8 cellular contexts compared by ENCODE assay signal in the genomic region with DNA sequence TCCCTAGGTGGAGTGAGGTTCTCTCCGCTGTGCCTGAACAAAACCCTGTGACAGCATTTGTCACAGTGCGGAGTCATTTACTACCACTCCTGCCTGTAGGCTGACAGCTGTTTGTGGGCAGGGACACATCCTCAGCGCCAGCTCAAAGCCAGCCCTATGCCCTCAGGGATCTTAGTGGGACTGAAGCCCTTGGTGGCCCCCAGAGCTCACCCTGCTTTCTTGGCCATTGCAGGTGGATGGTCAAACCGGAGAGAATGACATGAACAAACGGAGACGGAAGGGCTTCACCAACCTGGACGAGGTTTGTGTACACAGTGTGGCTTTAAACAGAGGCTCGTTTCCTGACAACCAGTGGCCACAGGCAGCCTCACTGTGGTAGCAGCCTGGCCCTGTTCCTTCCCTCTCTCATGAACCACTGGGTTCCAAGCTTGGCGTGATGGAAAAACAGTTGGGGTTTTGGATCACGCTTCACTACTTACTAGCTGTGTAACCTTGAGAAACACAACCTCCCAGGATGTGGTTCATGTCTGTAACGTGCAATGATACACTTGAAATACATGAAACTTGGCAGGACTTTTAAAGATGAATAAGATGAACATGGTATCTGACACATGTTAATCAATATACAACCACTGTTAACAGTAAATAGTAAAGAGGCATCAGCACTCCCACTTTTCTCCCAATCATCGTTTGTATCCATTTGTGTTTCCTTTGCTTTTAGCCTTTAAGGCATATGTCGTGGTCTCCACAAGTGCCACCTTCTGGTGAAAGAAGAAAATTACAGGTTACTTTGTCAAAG.
DNase-seq lines count a peak whose midpoint lies in the region; ATAC-seq and TF ChIP-seq lines count a peak whose summit lies in the region.

No MANE protein-coding gene starts in this region.

- peak; percentile 22 to 81 (median 66) for TF ChIP-seq CTCF in thyroid gland (IDR thresholded peaks at IDR 0.05)

- no peaks in the 10 kb centered on the region for H3K9me3 ChIP-seq in thyroid gland

- peaks cover 48 to 49% of the 10 kb centered on the region in 2 donors for H3K4me1 ChIP-seq in thyroid gland

- peak in 1 of 2 donors; percentile 52 for TF ChIP-seq POLR2A in thyroid gland (IDR thresholded peaks at IDR 0.05)

- ATAC-seq in GM18499 (IDR thresholded peaks at IDR 0.05; ENCODE audit: insufficient read depth, unreplicated experiment) (peak; percentile 68), HG02938 (IDR thresholded peaks at IDR 0.05; ENCODE audit: unreplicated experiment) (peak; percentile 82)

- H3K27me3 ChIP-seq in thyroid gland = no peaks in the 10 kb centered on the region

- DNase-seq in AML-193 (lab: John Stamatoyannopoulos, UW) (peak; percentile 42 to 67), NCI-H2196 (lab: John Stamatoyannopoulos, UW; ENCODE audit: unreplicated experiment) (peak; percentile 64), epidermal melanocyte (ENCODE audit: insufficient read length, low spot score) (peak; percentile 80), myocyte (ENCODE audit: low read depth) (peak; percentile 91), thyroid gland (no peak)
- peak; percentile 53 to 71 for DNase-seq in activated CD4-positive, alpha-beta T cell treated with anti-CD3 and anti-CD28 coated beads, Interleukin-2, amount 50 U/mL, for 48 hours

- no peak overlapping the region for H3K4me3 ChIP-seq in thyroid gland (replicated peaks in 1 of 3)

- H3K27ac ChIP-seq in thyroid gland = peak overlapping the region in 2 of 3 donors; percentile 41 to 94

- 55 to 66% methylated on average over 12 to 13 of the region's 13 CpGs for WGBS in thyroid gland, 2 donors

- peaks cover 0 to 5% of the 10 kb centered on the region in 2 donors for H3K36me3 ChIP-seq in thyroid gland

- intact Hi-C loops in thyroid gland (cut with DNase I) = loop anchor here (5.0 to 10.0 kb wide), 2 partner anchors 121 to 179 kb away; a partner anchor contains a TSS

Comparison
In these comparisons a context has a peak if more than half of its experiments do, and no peak if none do; other contexts are left out.
1. DNase-seq: peak in AML-193 (2 of 2), NCI-H2196 (single experiment), activated CD4-positive, alpha-beta T cell treated with anti-CD3 and anti-CD28 coated beads, Interleukin-2, amount 50 U/mL, for 48 hours (2 of 2), epidermal melanocyte (single experiment) and myocyte (single experiment); none in thyroid gland (0 of 2).